22 cellular contexts compared by ENCODE assay signal in genomic region chr19:35724560-35724959, GRCh38. TPM values are rescaled to one million over a fixed set of nuclear protein-coding genes. Genes with fewer than 3 reads are reported as not detected.
DNase-seq lines count a peak whose midpoint lies in the region; ATAC-seq, FAIRE-seq and TF ChIP-seq lines count a peak whose summit lies in the region.
"Had no signal": no experiment of that assay in that cellular context is flagged by ENCODE, and none has a peak within 500 bp of the region (broad histone marks: within the 10 kb centered on the region; RNA-seq: fewer than 3 reads in every experiment).

No MANE protein-coding gene starts in this region.

- FAIRE-seq in kidney (lab: Jason Lieb, UNC), result no peak
- FAIRE-seq: A549, G401.6, GM19239, H1 had no signal

- no peak for TF ChIP-seq POLR2A in heart left ventricle (IDR thresholded peaks at IDR 0.05)

- intact Hi-C loops in right cardiac atrium (cut with DNase I) (no loop called here), heart left ventricle (cut with DNase I) (no loop called here), kidney (cut with DNase I) (no loop called here)

- WGBS in right cardiac atrium, result 97% methylated on average over 12 of the region's 12 CpGs
- 96 to 97% (median 96%) methylated on average over 12 of the region's 12 CpGs for WGBS in heart left ventricle, 4 donors

- no peak overlapping the region for H3K9ac ChIP-seq in kidney (ENCODE audit: low read length in 2 of 2)

- DNase-seq in right cardiac atrium (peak in 2 of 3 donors; percentile 40 to 41), heart left ventricle (no peak), kidney (peak; percentile 70), NOMO-1 treated with DMSO at 0.1 percent for 48 hours (lab: John Stamatoyannopoulos, UW; ENCODE audit: unreplicated experiment) (no peak)
- DNase-seq: Kasumi-1; NCI-H1694; NCI-H2081; NCI-H2171; NCI-H345; NCI-H524; NCI-H774; NK-92 treated with Interleukin-12 subunit alpha and Interleukin-12 subunit beta, amount 100 ng/mL, for 24 hours; Peyer's patch; SJCRH30 had no signal

- H3K4me3 ChIP-seq in right cardiac atrium (ENCODE audit: low read length), result no peak overlapping the region
- H3K4me3 ChIP-seq in heart left ventricle, result no peak overlapping the region
- no peak overlapping the region for H3K4me3 ChIP-seq in kidney (ENCODE audit: low read length in 2 of 2)
- H3K4me3 ChIP-seq: A549, Peyer's patch, SJCRH30 had no signal

- no peaks in the 10 kb centered on the region for H3K27me3 ChIP-seq in right cardiac atrium (ENCODE audit: control insufficient read depth, insufficient read depth)
- no peaks in the 10 kb centered on the region for H3K27me3 ChIP-seq in heart left ventricle
- H3K27me3 ChIP-seq: Peyer's patch, SJCRH30 had no signal

- H3K9me3 ChIP-seq in right cardiac atrium (ENCODE audit: control insufficient read depth, low read length) (no peaks in the 10 kb centered on the region), heart left ventricle (no peaks in the 10 kb centered on the region), kidney (ENCODE audit: control insufficient read depth in 1 of 2, low read length in 2 of 2) (no peaks in the 10 kb centered on the region)
- H3K9me3 ChIP-seq: A549, Peyer's patch, SJCRH30 had no signal

- TF ChIP-seq CTCF in heart left ventricle (IDR thresholded peaks at IDR 0.05) (no peak), kidney (IDR thresholded peaks at IDR 0.05; ENCODE audit: borderline replicate concordance, extremely low read depth, insufficient read depth) (no peak)

- H3K36me3 ChIP-seq in heart left ventricle (peaks cover 13 to 98% (median 89%) of the 10 kb centered on the region in 9 donors), kidney (ENCODE audit: control insufficient read depth in 1 of 2, insufficient read depth in 2 of 2, low read length in 2 of 2) (peaks cover 51 to 83% of the 10 kb centered on the region in 2 donors)

- ATAC-seq in right cardiac atrium (no peak), heart left ventricle (no peak), GM18517 (IDR thresholded peaks at IDR 0.05; ENCODE audit: unreplicated experiment) (no peak)
- ATAC-seq: A549, HCT116 had no signal

- H3K27ac ChIP-seq in right cardiac atrium (ENCODE audit: low read length) (no peak overlapping the region), heart left ventricle (no peak overlapping the region), kidney (ENCODE audit: low read depth in 2 of 2, low read length in 2 of 2) (no peak overlapping the region)
- H3K27ac ChIP-seq: A549, Peyer's patch, SJCRH30 had no signal

- H3K4me1 ChIP-seq in right cardiac atrium (ENCODE audit: control insufficient read depth, insufficient read depth, low read length), result no peaks in the 10 kb centered on the region
- H3K4me1 ChIP-seq in heart left ventricle, result peaks cover 0 to 11% (median under 1%) of the 10 kb centered on the region in 12 donors
- H3K4me1 ChIP-seq in kidney (ENCODE audit: control insufficient read depth in 1 of 2, insufficient read depth in 1 of 2, low read depth in 1 of 2, low read length in 2 of 2), result peaks cover 0 to under 1% of the 10 kb centered on the region in 2 donors
- H3K4me1 ChIP-seq: SJCRH30 had no signal

RNA-seq across cellular contexts. Expression of gene KMT2B, which starts 6.8 kb away (rescaled TPM):
- total RNA-seq in right cardiac atrium (10 to 100 TPM; 14.7 to 19.1 (median 17.8) TPM), heart left ventricle (10 to 100 TPM; 11.3 to 24.5 (median 15.7) TPM), kidney (40.8 TPM)
- polyA plus RNA-seq in right cardiac atrium (13.8 TPM), heart left ventricle (10 to 100 TPM; 13.9 to 15.8 TPM), kidney (ENCODE audit: insufficient read depth, low read depth, low replicate concordance) (14.8 TPM)

RNA-seq across cellular contexts. Expression of gene IGFLR1, which starts 17.7 kb away (rescaled TPM):
- total RNA-seq in right cardiac atrium, result 1 to 10 TPM; 1.8 to 6.3 (median 4.4) TPM
- 4.7 TPM for polyA plus RNA-seq in right cardiac atrium
- 10 to 100 TPM in 1 of 9 donors, 1 to 10 TPM in 7, under 1 TPM in 1; 0.74 to 25.2 (median 3.6) TPM for total RNA-seq in heart left ventricle
- 10 to 100 TPM in 1 of 2 donors, 1 to 10 TPM in 1; 3.4 to 10.8 TPM for polyA plus RNA-seq in heart left ventricle
- 22.3 TPM for total RNA-seq in kidney
- 26.0 TPM for polyA plus RNA-seq in kidney (ENCODE audit: insufficient read depth, low read depth, low replicate concordance)

RNA-seq across cellular contexts. Expression of gene ZBTB32, which starts 20.2 kb away (rescaled TPM):
- total RNA-seq in right cardiac atrium, result not detected
- not detected for polyA plus RNA-seq in right cardiac atrium
- under 1 TPM in 1 of 9 donors, not detected in 8; 0.24 TPM for total RNA-seq in heart left ventricle
- not detected for polyA plus RNA-seq in heart left ventricle
- total RNA-seq in kidney, result 1.8 TPM
- not detected for polyA plus RNA-seq in kidney (ENCODE audit: insufficient read depth, low read depth, low replicate concordance)
- total RNA-seq: MCF 10A, SJCRH30 had no signal
- polyA plus RNA-seq: A549, CD14-positive monocyte had no signal

RNA-seq across cellular contexts. Expression of gene U2AF1L4, which starts 20.7 kb away (rescaled TPM):
- total RNA-seq in right cardiac atrium (10 to 100 TPM; 19.6 to 31.3 (median 22.8) TPM), heart left ventricle (10 to 100 TPM; 14.3 to 32.8 (median 20.9) TPM), kidney (27.4 TPM)
- polyA plus RNA-seq in right cardiac atrium (32.3 TPM), heart left ventricle (10 to 100 TPM in 1 of 2 donors, 1 to 10 TPM in 1; 7.2 to 27.1 TPM), kidney (ENCODE audit: insufficient read depth, low read depth, low replicate concordance) (47.7 TPM)

RNA-seq across cellular contexts. Expression of gene PSENEN, which starts 20.9 kb away (rescaled TPM):
- 10 to 100 TPM; 40.0 to 50.4 (median 43.8) TPM for total RNA-seq in right cardiac atrium
- polyA plus RNA-seq in right cardiac atrium, result 69.7 TPM
- 10 to 100 TPM; 25.2 to 69.0 (median 40.9) TPM for total RNA-seq in heart left ventricle
- polyA plus RNA-seq in heart left ventricle, result 10 to 100 TPM; 52.6 to 95.1 TPM
- 84.0 TPM for total RNA-seq in kidney
- polyA plus RNA-seq in kidney (ENCODE audit: insufficient read depth, low read depth, low replicate concordance), result 185 TPM

Comparison
In these comparisons a context has a peak if more than half of its experiments do, and no peak if none do; other contexts are left out.
1. DNase-seq: peak in right cardiac atrium (2 of 3) and kidney (single experiment); none in heart left ventricle (0 of 5) and NOMO-1 treated with DMSO at 0.1 percent for 48 hours (single experiment).